ENCODE assay signal across 17 cellular contexts in the genomic region with DNA sequence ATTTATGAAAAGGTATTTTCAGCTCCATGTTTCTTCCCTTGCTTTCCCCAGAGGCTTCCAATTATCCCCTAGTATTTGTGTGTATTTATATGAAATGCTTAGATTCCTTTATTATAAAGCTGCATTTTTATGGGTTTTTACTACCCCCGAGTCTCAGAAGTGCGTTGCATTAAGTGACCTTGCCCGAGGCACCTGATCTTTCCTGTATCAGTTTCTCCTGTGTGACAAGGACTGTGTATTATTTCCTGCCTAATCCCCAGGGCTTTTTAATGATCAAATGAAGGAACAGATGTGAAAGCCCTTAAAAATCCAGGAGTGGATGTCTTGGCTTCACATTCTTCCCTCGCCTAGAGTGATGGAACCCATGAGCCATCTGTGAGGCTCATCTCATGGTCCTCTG.
DNase-seq lines count a peak whose midpoint lies in the region; ATAC-seq and TF ChIP-seq lines count a peak whose summit lies in the region.
"Had no signal": no experiment of that assay in that cellular context is flagged by ENCODE, and none has a peak within 500 bp of the region (broad histone marks: within the 10 kb centered on the region; RNA-seq: fewer than 3 reads in every experiment).

No MANE protein-coding gene starts in this region.

- H3K27ac Mint-ChIP-seq in neural crest cell (ENCODE audit: unreplicated experiment): peak overlapping the region; percentile 16
- H3K27ac Mint-ChIP-seq: CD4-positive, CD25-positive, alpha-beta regulatory T cell had no signal

- peaks cover 5% of the 10 kb centered on the region for H3K9me3 Mint-ChIP-seq in neural crest cell
- H3K9me3 Mint-ChIP-seq: CD4-positive, CD25-positive, alpha-beta regulatory T cell had no signal

- peak overlapping the region; percentile 48 for H3K27ac ChIP-seq in left ventricle myocardium inferior (replicated peaks)
- no peak overlapping the region for H3K27ac ChIP-seq in right atrium auricular region

- H3K36me3 ChIP-seq in left ventricle myocardium inferior: peaks cover 4% of the 10 kb centered on the region
- H3K36me3 ChIP-seq in right atrium auricular region: no peaks in the 10 kb centered on the region

- no peaks in the 10 kb centered on the region for H3K4me1 Mint-ChIP-seq in neural crest cell

- TF ChIP-seq CTCF in left ventricle myocardium inferior (IDR thresholded peaks at IDR 0.05; ENCODE audit: borderline replicate concordance) (no peak), right atrium auricular region (IDR thresholded peaks at IDR 0.05) (no peak), neural crest cell (conservative IDR thresholded peaks at IDR 0.05) (no peak)

- peaks cover 5% of the 10 kb centered on the region for H3K9me3 ChIP-seq in left ventricle myocardium inferior (replicated peaks)
- H3K9me3 ChIP-seq in right atrium auricular region: no peaks in the 10 kb centered on the region
- H3K9me3 ChIP-seq: BE2C had no signal

- H3K27me3 ChIP-seq in left ventricle myocardium inferior (ENCODE audit: low read depth) (no peaks in the 10 kb centered on the region), right atrium auricular region (no peaks in the 10 kb centered on the region)
- H3K27me3 ChIP-seq: BE2C had no signal

- no peak for DNase-seq in left ventricle myocardium inferior
- no peak for DNase-seq in right atrium auricular region (ENCODE audit: low spot score)
- peak; percentile 93 for DNase-seq in NCI-H524 treated with DMSO at 0.1 percent for 48 hours (lab: John Stamatoyannopoulos, UW)
- DNase-seq in neural crest cell (ENCODE audit: low read depth, low spot score): no peak
- no peak for DNase-seq in D341Med (ENCODE audit: low spot score)
- DNase-seq in Kasumi-1 (lab: John Stamatoyannopoulos, UW): no peak
- DNase-seq: ACHN; BE2C; C1 segment of cervical spinal cord; CD4-positive, CD25-positive, alpha-beta regulatory T cell; CD8-positive, alpha-beta memory T cell; COR-L47; DMS153; DMS79 treated with DMSO at 0.1 percent for 48 hours; GF-D8; HCEC 1CT had no signal

- no peak overlapping the region for H3K4me3 ChIP-seq in left ventricle myocardium inferior
- H3K4me3 ChIP-seq in right atrium auricular region: no peak overlapping the region

- peaks cover 28% of the 10 kb centered on the region for H3K36me3 Mint-ChIP-seq in neural crest cell (ENCODE audit: low read depth)

- no peak for ATAC-seq in GM19397 (IDR thresholded peaks at IDR 0.05; ENCODE audit: unreplicated experiment)

- intact Hi-C loops in left ventricle myocardium inferior (cut with micrococcal nuclease): no loop called here

- no peaks in the 10 kb centered on the region for H3K27me3 Mint-ChIP-seq in neural crest cell (ENCODE audit: low read depth)
- H3K27me3 Mint-ChIP-seq: CD4-positive, CD25-positive, alpha-beta regulatory T cell; CD8-positive, alpha-beta memory T cell had no signal

- no peak overlapping the region for H3K4me3 Mint-ChIP-seq in neural crest cell
- H3K4me3 Mint-ChIP-seq: CD4-positive, CD25-positive, alpha-beta regulatory T cell had no signal

- peaks cover 4% of the 10 kb centered on the region for H3K4me1 ChIP-seq in left ventricle myocardium inferior
- no peaks in the 10 kb centered on the region for H3K4me1 ChIP-seq in right atrium auricular region
- H3K4me1 ChIP-seq: BE2C had no signal
